Comparison of ENCODE assay signal across 8 cellular contexts in the genomic region with DNA sequence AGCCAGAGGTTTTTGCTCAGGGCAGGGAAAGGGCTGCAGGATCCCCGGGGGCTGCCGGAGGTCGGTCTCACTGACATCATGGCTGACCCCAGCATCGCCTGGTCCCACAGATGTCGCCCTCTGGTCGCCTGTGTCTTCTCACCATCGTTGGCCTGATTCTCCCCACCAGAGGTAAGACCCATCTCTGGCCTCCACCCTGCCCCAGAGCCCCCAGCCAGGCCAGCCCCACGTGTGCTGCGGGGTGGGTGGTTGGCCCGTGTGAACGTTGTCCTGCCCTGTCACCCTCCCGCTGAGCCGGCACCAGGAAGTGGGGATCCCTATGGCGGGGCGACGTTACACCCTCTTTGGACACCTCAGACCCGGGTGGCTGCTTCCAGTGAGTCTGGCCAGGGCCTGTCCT. TPM values are rescaled to one million over a fixed set of nuclear protein-coding genes. Genes with fewer than 3 reads are reported as not detected.
DNase-seq lines count a peak whose midpoint lies in the region; ATAC-seq and FAIRE-seq lines count a peak whose summit lies in the region.

No MANE protein-coding gene starts in this region.

- peak overlapping the region; percentile 100 for H3K27ac Mint-ChIP-seq in activated T-helper 2 cell treated with anti-CD3 and anti-CD28 coated beads, Interferon-gamma antibody, Interleukin-2, Interleukin-4, amounts not matched to agents 10 μg/mL and 5 μg/mL and 100 μg/mL, durations not matched to agents 14 hours and 24 hours and 36 hours
- H3K27ac Mint-ChIP-seq in stimulated activated naive CD8-positive, alpha-beta T cell treated with anti-CD3 and anti-CD28 coated beads, Interleukin-15, Interleukin-2, amounts not matched to agents 100 ng/mL and 50 ng/mL, for 24 hours = peak overlapping the region; percentile 100

- H3K27ac ChIP-seq in ACC112 (ENCODE audit: low read depth, low read length) = no peak overlapping the region

- H3K9me3 Mint-ChIP-seq in activated T-helper 2 cell treated with anti-CD3 and anti-CD28 coated beads, Interferon-gamma antibody, Interleukin-2, Interleukin-4, amounts not matched to agents 10 μg/mL and 5 μg/mL and 100 μg/mL, durations not matched to agents 14 hours and 24 hours and 36 hours = no peaks in the 10 kb centered on the region
- no peaks in the 10 kb centered on the region for H3K9me3 Mint-ChIP-seq in stimulated activated naive CD8-positive, alpha-beta T cell treated with anti-CD3 and anti-CD28 coated beads, Interleukin-15, Interleukin-2, amounts not matched to agents 100 ng/mL and 50 ng/mL, for 24 hours

- H3K36me3 ChIP-seq in ACC112 (ENCODE audit: insufficient read depth, low read length) = peaks cover 14% of the 10 kb centered on the region

- H3K36me3 Mint-ChIP-seq in activated T-helper 2 cell treated with anti-CD3 and anti-CD28 coated beads, Interferon-gamma antibody, Interleukin-2, Interleukin-4, amounts not matched to agents 10 μg/mL and 5 μg/mL and 100 μg/mL, durations not matched to agents 14 hours and 24 hours and 36 hours (ENCODE audit: low read depth) = peaks cover 58% of the 10 kb centered on the region
- peaks cover 48% of the 10 kb centered on the region for H3K36me3 Mint-ChIP-seq in stimulated activated naive CD8-positive, alpha-beta T cell treated with anti-CD3 and anti-CD28 coated beads, Interleukin-15, Interleukin-2, amounts not matched to agents 100 ng/mL and 50 ng/mL, for 24 hours (ENCODE audit: low read depth)

- no peak for DNase-seq in activated T-helper 2 cell treated with anti-CD3 and anti-CD28 coated beads, Interferon-gamma antibody, Interleukin-2, Interleukin-4, amounts not matched to agents 10 μg/mL and 5 μg/mL and 100 μg/mL, durations not matched to agents 14 hours and 24 hours and 36 hours (ENCODE audit: low spot score)
- no peak for DNase-seq in urothelium cell line (ENCODE audit: low spot score)
- DNase-seq in COLO829 (ENCODE audit: low spot score) = no peak

- peak overlapping the region; percentile 50 for H2AFZ ChIP-seq in ACC112 (ENCODE audit: low read length, unreplicated experiment)

- H3K4me1 ChIP-seq in ACC112 (ENCODE audit: control insufficient read depth, insufficient read depth, low read length, unreplicated experiment) = peaks cover 8% of the 10 kb centered on the region

- peaks cover 35% of the 10 kb centered on the region for H3K4me1 Mint-ChIP-seq in activated T-helper 2 cell treated with anti-CD3 and anti-CD28 coated beads, Interferon-gamma antibody, Interleukin-2, Interleukin-4, amounts not matched to agents 10 μg/mL and 5 μg/mL and 100 μg/mL, durations not matched to agents 14 hours and 24 hours and 36 hours (ENCODE audit: low read depth)
- peaks cover 59% of the 10 kb centered on the region for H3K4me1 Mint-ChIP-seq in stimulated activated naive CD8-positive, alpha-beta T cell treated with anti-CD3 and anti-CD28 coated beads, Interleukin-15, Interleukin-2, amounts not matched to agents 100 ng/mL and 50 ng/mL, for 24 hours (ENCODE audit: low read depth)

- peaks cover 21% of the 10 kb centered on the region for H3K79me2 ChIP-seq in ACC112 (ENCODE audit: control insufficient read depth, insufficient read depth, low read length, unreplicated experiment)

- H3K9me3 ChIP-seq in iPS-18c (ENCODE audit: control insufficient read depth, insufficient read depth, low read length) = no peaks in the 10 kb centered on the region

- H3K4me3 Mint-ChIP-seq in activated T-helper 2 cell treated with anti-CD3 and anti-CD28 coated beads, Interferon-gamma antibody, Interleukin-2, Interleukin-4, amounts not matched to agents 10 μg/mL and 5 μg/mL and 100 μg/mL, durations not matched to agents 14 hours and 24 hours and 36 hours (ENCODE audit: low read depth) = peak overlapping the region; percentile 100
- H3K4me3 Mint-ChIP-seq in stimulated activated naive CD8-positive, alpha-beta T cell treated with anti-CD3 and anti-CD28 coated beads, Interleukin-15, Interleukin-2, amounts not matched to agents 100 ng/mL and 50 ng/mL, for 24 hours = peak overlapping the region; percentile 98

- FAIRE-seq in urothelium cell line (lab: Jason Lieb, UNC) = no peak

- H3K4me3 ChIP-seq in ACC112 (ENCODE audit: low read depth, low read length) (peak overlapping the region; percentile 93), iPS-18c (ENCODE audit: insufficient read depth, low read depth, low read length) (peak overlapping the region; percentile 87)

- intact Hi-C loops in activated T-helper 2 cell treated with anti-CD3 and anti-CD28 coated beads, Interferon-gamma antibody, Interleukin-2, Interleukin-4, amounts not matched to agents 10 μg/mL and 5 μg/mL and 100 μg/mL, durations not matched to agents 14 hours and 24 hours and 36 hours (cut with micrococcal nuclease) = loop anchor here (2.0 to 5.0 kb wide), 3 partner anchors 51 to 192 kb away; a partner anchor contains a TSS

- peaks cover 6% of the 10 kb centered on the region for H3K27me3 Mint-ChIP-seq in activated T-helper 2 cell treated with anti-CD3 and anti-CD28 coated beads, Interferon-gamma antibody, Interleukin-2, Interleukin-4, amounts not matched to agents 10 μg/mL and 5 μg/mL and 100 μg/mL, durations not matched to agents 14 hours and 24 hours and 36 hours (ENCODE audit: low read depth)
- H3K27me3 Mint-ChIP-seq in stimulated activated naive CD8-positive, alpha-beta T cell treated with anti-CD3 and anti-CD28 coated beads, Interleukin-15, Interleukin-2, amounts not matched to agents 100 ng/mL and 50 ng/mL, for 24 hours = no peaks in the 10 kb centered on the region

- ATAC-seq in HG02763 (IDR thresholded peaks at IDR 0.05; ENCODE audit: unreplicated experiment) = peak; percentile 29
- no peak for ATAC-seq in GM18517 (IDR thresholded peaks at IDR 0.05; ENCODE audit: unreplicated experiment)

- no peaks in the 10 kb centered on the region for H3K27me3 ChIP-seq in ACC112 (ENCODE audit: insufficient read depth, low read length)

RNA-seq across cellular contexts. Expression of a gene that starts 0.9 kb away (rescaled TPM):
- 257 and 271 TPM in 2 replicates for total RNA-seq in activated T-helper 2 cell treated with anti-CD3 and anti-CD28 coated beads, Interferon-gamma antibody, Interleukin-2, Interleukin-4, amounts not matched to agents 10 μg/mL and 5 μg/mL and 100 μg/mL, durations not matched to agents 14 hours and 24 hours and 36 hours

RNA-seq across cellular contexts. Expression of a gene that starts 12.4 kb away (rescaled TPM):
- total RNA-seq in activated T-helper 2 cell treated with anti-CD3 and anti-CD28 coated beads, Interferon-gamma antibody, Interleukin-2, Interleukin-4, amounts not matched to agents 10 μg/mL and 5 μg/mL and 100 μg/mL, durations not matched to agents 14 hours and 24 hours and 36 hours = 0.28 TPM in 1 of 2 replicates, not detected in the other

RNA-seq across cellular contexts. Expression of a gene that starts 16.8 kb away (rescaled TPM):
- total RNA-seq in activated T-helper 2 cell treated with anti-CD3 and anti-CD28 coated beads, Interferon-gamma antibody, Interleukin-2, Interleukin-4, amounts not matched to agents 10 μg/mL and 5 μg/mL and 100 μg/mL, durations not matched to agents 14 hours and 24 hours and 36 hours = 0.71 TPM in 1 of 2 replicates, not detected in the other

RNA-seq across cellular contexts. Expression of a gene that starts 20.6 kb away (rescaled TPM):
- 0.27 TPM in 1 of 2 replicates, not detected in the other for total RNA-seq in activated T-helper 2 cell treated with anti-CD3 and anti-CD28 coated beads, Interferon-gamma antibody, Interleukin-2, Interleukin-4, amounts not matched to agents 10 μg/mL and 5 μg/mL and 100 μg/mL, durations not matched to agents 14 hours and 24 hours and 36 hours

RNA-seq across cellular contexts. Expression of a gene that starts 39.8 kb away (rescaled TPM):
- total RNA-seq in activated T-helper 2 cell treated with anti-CD3 and anti-CD28 coated beads, Interferon-gamma antibody, Interleukin-2, Interleukin-4, amounts not matched to agents 10 μg/mL and 5 μg/mL and 100 μg/mL, durations not matched to agents 14 hours and 24 hours and 36 hours = not detected in 2 replicates
